Comparison of ENCODE assay signal across 20 cellular contexts in the genomic region with DNA sequence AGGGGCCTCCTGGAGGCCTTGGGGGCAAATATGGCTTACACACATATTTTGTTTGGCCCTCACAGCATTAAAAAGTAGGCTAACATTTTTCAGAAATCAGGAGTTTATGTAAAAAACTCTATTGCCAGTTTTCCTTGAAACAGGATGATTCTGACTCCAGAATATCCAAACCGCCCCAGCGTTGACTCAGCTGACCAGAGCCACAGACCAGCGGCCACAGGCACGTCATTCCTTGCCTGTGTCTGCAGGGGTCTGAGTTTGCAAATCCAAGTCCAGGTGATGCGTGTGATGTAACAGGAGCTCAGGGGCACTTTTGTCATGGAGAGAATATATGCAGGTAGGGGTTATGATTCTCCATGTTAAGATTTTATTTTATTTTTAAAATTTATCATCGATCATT.
DNase-seq lines count a peak whose midpoint lies in the region; ATAC-seq and TF ChIP-seq lines count a peak whose summit lies in the region.
"Had no signal": no experiment of that assay in that cellular context is flagged by ENCODE, and none has a peak within 500 bp of the region (broad histone marks: within the 10 kb centered on the region; RNA-seq: fewer than 3 reads in every experiment).

No MANE protein-coding gene starts in this region.

- H3F3A ChIP-seq in GM23248 (ENCODE audit: insufficient read depth) = no peaks in the 10 kb centered on the region
- no peaks in the 10 kb centered on the region for H3F3A ChIP-seq in smooth muscle cell (ENCODE audit: low read depth)

- TF ChIP-seq CTCF in endodermal cell (conservative IDR thresholded peaks at IDR 0.05) (no peak), thoracic aorta (IDR thresholded peaks at IDR 0.05) (no peak), vagina (IDR thresholded peaks at IDR 0.05) (no peak), smooth muscle cell (IDR thresholded peaks at IDR 0.05; ENCODE audit: borderline replicate concordance, insufficient read depth, poor library complexity, severe bottlenecking) (no peak)

- no peak overlapping the region for H3K27ac ChIP-seq in GM23248
- no peak overlapping the region for H3K27ac ChIP-seq in endodermal cell (ENCODE audit: low read depth, low read length)
- peak overlapping the region; percentile 26 to 57 for H3K27ac ChIP-seq in thoracic aorta
- H3K27ac ChIP-seq in vagina = no peak overlapping the region
- H3K27ac ChIP-seq in smooth muscle cell (ENCODE audit: low read depth) = no peak overlapping the region
- H3K27ac ChIP-seq: BLaER1 treated with 17β-estradiol and CSF1 and Interleukin-3, amounts not matched to agents 10 nM and 100 nM; HL-60 had no signal

- H3K4me1 ChIP-seq in GM23248 (ENCODE audit: insufficient read depth) (no peaks in the 10 kb centered on the region), endodermal cell (ENCODE audit: control insufficient read depth, insufficient read depth, low read length) (no peaks in the 10 kb centered on the region), thoracic aorta (ENCODE audit: control insufficient read depth in 1 of 2, low read depth in 2 of 2) (peaks cover 9 to 14% of the 10 kb centered on the region in 2 donors), vagina (no peaks in the 10 kb centered on the region), smooth muscle cell (ENCODE audit: low read depth) (no peaks in the 10 kb centered on the region)

- H4K20me1 ChIP-seq in GM23248 (ENCODE audit: insufficient read depth) (no peaks in the 10 kb centered on the region), smooth muscle cell (ENCODE audit: low read depth) (no peaks in the 10 kb centered on the region)
- H4K20me1 ChIP-seq: BLaER1 treated with 17β-estradiol and CSF1 and Interleukin-3, amounts not matched to agents 10 nM and 100 nM had no signal

- H3K36me3 ChIP-seq in GM23248 (ENCODE audit: low read depth) (no peaks in the 10 kb centered on the region), endodermal cell (ENCODE audit: control insufficient read depth, insufficient read depth, low read length) (no peaks in the 10 kb centered on the region), thoracic aorta (no peaks in the 10 kb centered on the region), vagina (no peaks in the 10 kb centered on the region), smooth muscle cell (ENCODE audit: low read depth) (no peaks in the 10 kb centered on the region)

- WGBS in GM23248 (ENCODE audit: low coverage in 1 of 2, low lambda C conversion rate in 2 of 2, missing lambda C conversion rate in 2 of 2), 2 experiments = 16 to 17% methylated on average over 6 of the region's 6 CpGs
- 92 to 94% methylated on average over 4 to 6 of the region's 6 CpGs for WGBS in endodermal cell (ENCODE audit: insufficient coverage in 1 of 2, insufficient read length in 1 of 2), 2 experiments
- 82% methylated on average over 6 of the region's 6 CpGs for WGBS in smooth muscle cell (ENCODE audit: low lambda C conversion rate)

- peaks cover 7% of the 10 kb centered on the region for H3K27me3 Mint-ChIP-seq in endodermal cell (ENCODE audit: insufficient read depth)

- no peaks in the 10 kb centered on the region for H3K36me3 Mint-ChIP-seq in endodermal cell (ENCODE audit: low read depth)
- H3K36me3 Mint-ChIP-seq: CD8-positive, alpha-beta T cell had no signal

- in situ Hi-C loops in GM23248 (cut with MboI) = no loop called here

- no peak for ATAC-seq in thoracic aorta (ENCODE audit: insufficient number of reproducible peaks, low FRiP score, low read depth)
- ATAC-seq: CD8-positive, alpha-beta T cell; K562 had no signal

- H2AFZ ChIP-seq in GM23248 (no peak overlapping the region), smooth muscle cell (ENCODE audit: low read depth) (no peak overlapping the region)

- H3K4me1 Mint-ChIP-seq in endodermal cell = no peaks in the 10 kb centered on the region
- H3K4me1 Mint-ChIP-seq: B cell, H9 had no signal

- TF ChIP-seq POLR2A in vagina (IDR thresholded peaks at IDR 0.05) = no peak

- no peaks in the 10 kb centered on the region for H3K9me2 ChIP-seq in GM23248 (ENCODE audit: insufficient read depth)

- H3K27me3 ChIP-seq in GM23248 (replicated peaks; ENCODE audit: insufficient read depth) = no peaks in the 10 kb centered on the region
- H3K27me3 ChIP-seq in endodermal cell (ENCODE audit: control insufficient read depth, insufficient read depth, low read length, poor library complexity, severe bottlenecking) = no peaks in the 10 kb centered on the region
- H3K27me3 ChIP-seq in thoracic aorta (replicated peaks; ENCODE audit: insufficient read depth) = no peaks in the 10 kb centered on the region
- H3K27me3 ChIP-seq in vagina = no peaks in the 10 kb centered on the region
- no peaks in the 10 kb centered on the region for H3K27me3 ChIP-seq in smooth muscle cell (ENCODE audit: low read depth)
- H3K27me3 ChIP-seq: BLaER1 treated with 17β-estradiol and CSF1 and Interleukin-3, amounts not matched to agents 10 nM and 100 nM had no signal

- no peak overlapping the region for H3K4me3 Mint-ChIP-seq in endodermal cell
- H3K4me3 Mint-ChIP-seq: B cell; CD8-positive, alpha-beta T cell; H9 had no signal

- H3K9me3 Mint-ChIP-seq in endodermal cell = peaks cover 23% of the 10 kb centered on the region

- intact Hi-C loops in vagina (cut with DNase I) = no loop called here

- H3K9me3 ChIP-seq in GM23248 (ENCODE audit: low read depth) (no peaks in the 10 kb centered on the region), endodermal cell (ENCODE audit: control insufficient read depth, low read length) (peaks cover 21% of the 10 kb centered on the region), thoracic aorta (no peaks in the 10 kb centered on the region), vagina (no peaks in the 10 kb centered on the region), smooth muscle cell (replicated peaks; ENCODE audit: low read depth) (peaks cover 6% of the 10 kb centered on the region)

- DNase-seq in GM23248 (peak; percentile 3), M059J (ENCODE audit: low read depth) (peak; percentile 56), endodermal cell (no peak), thoracic aorta (ENCODE audit: low spot score) (no peak), EL (no peak), vagina (ENCODE audit: extremely low spot score in 2 of 2) (no peak), AG08396 (ENCODE audit: low spot score) (no peak), smooth muscle cell (lab: John Stamatoyannopoulos, UW; ENCODE audit: unreplicated experiment) (no peak)
- DNase-seq: 8988T; CD8-positive, alpha-beta T cell; DMS 273 treated with DMSO at 0.1 percent for 48 hours; DMS53; DND-41; GDM1; H9; IMR-90 had no signal

- no peak overlapping the region for H3K9ac ChIP-seq in GM23248
- H3K9ac ChIP-seq in endodermal cell (ENCODE audit: extremely low read depth, low read length, poor library complexity, severe bottlenecking) = no peak overlapping the region
- no peak overlapping the region for H3K9ac ChIP-seq in smooth muscle cell (ENCODE audit: low read depth)
- H3K9ac ChIP-seq: BLaER1 treated with 17β-estradiol and CSF1 and Interleukin-3, amounts not matched to agents 10 nM and 100 nM had no signal

- no peak overlapping the region for H3K4me2 ChIP-seq in GM23248 (ENCODE audit: unreplicated experiment)
- H3K4me2 ChIP-seq in smooth muscle cell = no peak overlapping the region

- H3K4me3 ChIP-seq in GM23248 (no peak overlapping the region), endodermal cell (ENCODE audit: low read length) (no peak overlapping the region), thoracic aorta (no peak overlapping the region), vagina (no peak overlapping the region), smooth muscle cell (no peak overlapping the region)
- H3K4me3 ChIP-seq: BLaER1 treated with 17β-estradiol and CSF1 and Interleukin-3, amounts not matched to agents 10 nM and 100 nM; K562 had no signal

- peak overlapping the region; percentile 14 for H3K27ac Mint-ChIP-seq in endodermal cell
- H3K27ac Mint-ChIP-seq: B cell; CD8-positive, alpha-beta T cell; H9 had no signal

- H3K79me2 ChIP-seq in GM23248 (ENCODE audit: insufficient read depth) = no peaks in the 10 kb centered on the region
- no peaks in the 10 kb centered on the region for H3K79me2 ChIP-seq in smooth muscle cell (ENCODE audit: low read depth)

Comparison
In these comparisons a context has a peak if more than half of its experiments do, and no peak if none do; other contexts are left out.
1. DNase-seq: peak in GM23248 (single experiment) and M059J (single experiment); none in endodermal cell (single experiment), thoracic aorta (single experiment), EL (single experiment), vagina (0 of 2), AG08396 (single experiment) and smooth muscle cell (single experiment).
2. H3K27ac ChIP-seq: peak in thoracic aorta (2 of 2); none in GM23248 (single experiment), endodermal cell (single experiment), vagina (single experiment) and smooth muscle cell (single experiment).